8 cellular contexts compared by ENCODE assay signal in the genomic region with DNA sequence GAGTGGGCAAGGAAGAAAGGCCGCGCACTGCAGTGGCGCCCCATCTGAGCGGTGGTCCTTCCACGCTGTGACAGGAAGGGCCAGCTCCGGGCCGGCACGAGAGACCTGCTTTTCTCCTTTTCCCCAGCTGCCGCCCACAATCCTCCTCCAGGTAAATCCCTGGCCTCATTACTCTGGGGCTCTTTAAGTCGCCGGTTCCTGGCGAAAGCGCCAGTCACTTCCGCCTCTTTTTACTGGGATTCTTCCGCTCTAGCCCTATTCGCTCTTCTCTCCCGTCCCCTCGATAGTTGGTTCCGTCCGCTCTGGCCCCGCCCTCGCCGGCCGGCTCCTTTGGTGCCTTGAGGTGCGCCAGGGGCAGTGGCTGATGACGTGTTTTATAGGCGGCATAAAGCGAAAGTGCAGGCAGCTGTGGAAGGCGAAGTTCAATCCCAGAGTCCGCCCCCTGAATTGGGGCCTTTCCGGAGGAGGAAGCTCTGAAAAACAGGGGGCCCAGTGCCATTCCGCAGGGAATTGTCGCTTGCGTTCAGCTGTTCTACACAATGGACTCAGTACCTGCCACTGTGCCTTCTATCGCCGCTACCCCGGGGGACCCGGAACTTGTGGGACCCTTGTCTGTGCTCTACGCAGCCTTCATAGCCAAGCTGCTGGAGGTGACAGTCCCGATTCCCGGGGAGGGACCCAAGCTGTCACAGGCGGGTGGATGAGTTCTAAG. TPM values are rescaled to one million over a fixed set of nuclear protein-coding genes. Genes with fewer than 3 reads are reported as not detected.
DNase-seq lines count a peak whose midpoint lies in the region; ATAC-seq and TF ChIP-seq lines count a peak whose summit lies in the region.

No MANE protein-coding gene starts in this region.

- DNase-seq in NCI-H1417 (lab: John Stamatoyannopoulos, UW) (peak; percentile 91 to 99 (median 97)), Right ventricle myocardium inferior (ENCODE audit: missing footprints) (peak; percentile 99), osteocyte (ENCODE audit: extremely low spot score, unreplicated experiment) (peak; percentile 99)
- peak; percentile 96 for DNase-seq in activated naive CD8-positive, alpha-beta T cell treated with anti-CD3 and anti-CD28 coated beads, Interleukin-2, amount 50 U/mL, for 24 hours

- H3K79me2 ChIP-seq in SU-DHL-6 (ENCODE audit: insufficient read depth, low read length) = peaks cover 14% of the 10 kb centered on the region

- H4K20me1 ChIP-seq in SU-DHL-6 (ENCODE audit: low read depth, low read length) = no peaks in the 10 kb centered on the region

- no peaks in the 10 kb centered on the region for H3K9me2 ChIP-seq in SU-DHL-6 (replicated peaks; ENCODE audit: insufficient read depth, low read length)

- peak overlapping the region; percentile 93 for H2AFZ ChIP-seq in SU-DHL-6 (ENCODE audit: low read depth, low read length, severe bottlenecking)

- H3K4me2 ChIP-seq in SU-DHL-6 (ENCODE audit: low read depth, low read length, poor library complexity, severe bottlenecking) = peak overlapping the region; percentile 95

- intact Hi-C loops in Right ventricle myocardium inferior (cut with DNase I) = loop anchor here (2.0 kb wide), 1 partner anchor 69 kb away; a partner anchor contains a TSS

- H3F3A ChIP-seq in SU-DHL-6 (ENCODE audit: insufficient read depth) = peaks cover 10% of the 10 kb centered on the region; the same call in 1 of the 2 replicates

- peak overlapping the region; percentile 75 for H3K9ac ChIP-seq in SU-DHL-6 (ENCODE audit: low read length)

- H3K9me3 Mint-ChIP-seq in activated naive CD8-positive, alpha-beta T cell treated with anti-CD3 and anti-CD28 coated beads, Interleukin-2, amount 50 U/mL, for 24 hours = no peaks in the 10 kb centered on the region
- H3K9me3 Mint-ChIP-seq in osteocyte (ENCODE audit: unreplicated experiment) = no peaks in the 10 kb centered on the region

- ATAC-seq in HG02763 (IDR thresholded peaks at IDR 0.05; ENCODE audit: unreplicated experiment) (peak; percentile 98), Right ventricle myocardium inferior (peak; percentile 100)
- peak; percentile 99 for ATAC-seq in activated naive CD8-positive, alpha-beta T cell treated with anti-CD3 and anti-CD28 coated beads, Interleukin-2, amount 50 U/mL, for 24 hours

- H3K27ac ChIP-seq in SU-DHL-6 (ENCODE audit: low read depth, low read length) = peak overlapping the region; percentile 62
- peak overlapping the region; percentile 94 for H3K27ac ChIP-seq in thymus (ENCODE audit: low read depth)

- H3K27me3 ChIP-seq in SU-DHL-6 (ENCODE audit: low read length) (no peaks in the 10 kb centered on the region), thymus (ENCODE audit: control insufficient read depth, insufficient read depth) (no peaks in the 10 kb centered on the region)

- TF ChIP-seq CTCF in GM12875 (IDR thresholded peaks at IDR 0.05; ENCODE audit: borderline replicate concordance, insufficient read depth, low read depth, low read length) (no peak), SU-DHL-6 (IDR thresholded peaks at IDR 0.05; ENCODE audit: insufficient read depth, low read length, poor library complexity, severe bottlenecking) (no peak), osteocyte (IDR thresholded peaks at IDR 0.05) (no peak)

- no peaks in the 10 kb centered on the region for H3K9me3 ChIP-seq in SU-DHL-6 (ENCODE audit: insufficient read depth, low read length)
- H3K9me3 ChIP-seq in thymus (ENCODE audit: control insufficient read depth) = no peaks in the 10 kb centered on the region

- peak overlapping the region; percentile 98 for H3K27ac Mint-ChIP-seq in activated naive CD8-positive, alpha-beta T cell treated with anti-CD3 and anti-CD28 coated beads, Interleukin-2, amount 50 U/mL, for 24 hours
- H3K27ac Mint-ChIP-seq in osteocyte (ENCODE audit: unreplicated experiment) = peak overlapping the region; percentile 100

- H3K4me1 ChIP-seq in thymus (ENCODE audit: control insufficient read depth, insufficient read depth, low read length) = peaks cover 9% of the 10 kb centered on the region

- H3K4me3 Mint-ChIP-seq in activated naive CD8-positive, alpha-beta T cell treated with anti-CD3 and anti-CD28 coated beads, Interleukin-2, amount 50 U/mL, for 24 hours = peak overlapping the region; percentile 94
- peak overlapping the region; percentile 96 for H3K4me3 Mint-ChIP-seq in osteocyte (ENCODE audit: unreplicated experiment)

- H3K36me3 ChIP-seq in SU-DHL-6 (ENCODE audit: low read length) = peaks cover 4% of the 10 kb centered on the region; the same call in 1 of the 2 replicates
- H3K36me3 ChIP-seq in thymus (ENCODE audit: control insufficient read depth, insufficient read depth) = peaks cover 2% of the 10 kb centered on the region

- H3K27me3 Mint-ChIP-seq in activated naive CD8-positive, alpha-beta T cell treated with anti-CD3 and anti-CD28 coated beads, Interleukin-2, amount 50 U/mL, for 24 hours = no peaks in the 10 kb centered on the region
- H3K27me3 Mint-ChIP-seq in osteocyte (ENCODE audit: unreplicated experiment) = no peaks in the 10 kb centered on the region

- WGBS in thymus = under 1% methylated on average over 42 of the region's 42 CpGs

- peak overlapping the region; percentile 97 for H3K4me3 ChIP-seq in GM12875 (ENCODE audit: low read depth, low read length)
- H3K4me3 ChIP-seq in SU-DHL-6 (ENCODE audit: insufficient read depth, low read length, poor library complexity, severe bottlenecking) = peak overlapping the region; percentile 76
- peak overlapping the region; percentile 79 for H3K4me3 ChIP-seq in thymus (ENCODE audit: low read length)

- H3K4me1 Mint-ChIP-seq in activated naive CD8-positive, alpha-beta T cell treated with anti-CD3 and anti-CD28 coated beads, Interleukin-2, amount 50 U/mL, for 24 hours = peaks cover 26% of the 10 kb centered on the region
- peaks cover 26% of the 10 kb centered on the region for H3K4me1 Mint-ChIP-seq in osteocyte (ENCODE audit: unreplicated experiment)

- peaks cover 9% of the 10 kb centered on the region for H3K36me3 Mint-ChIP-seq in activated naive CD8-positive, alpha-beta T cell treated with anti-CD3 and anti-CD28 coated beads, Interleukin-2, amount 50 U/mL, for 24 hours (ENCODE audit: low read depth)
- peaks cover 21% of the 10 kb centered on the region for H3K36me3 Mint-ChIP-seq in osteocyte (ENCODE audit: unreplicated experiment)

RNA-seq across cellular contexts. Expression of a gene that starts 26.2 kb away (rescaled TPM):
- 45.9 TPM for total RNA-seq in Right ventricle myocardium inferior
- total RNA-seq in osteocyte = 82.2 and 83.6 TPM in 2 replicates
- polyA plus RNA-seq in thymus = 33.1 TPM

RNA-seq across cellular contexts. Expression of a gene that starts 54.4 kb away (rescaled TPM):
- total RNA-seq in Right ventricle myocardium inferior = 1.7 TPM
- total RNA-seq in osteocyte = 6.1 and 6.3 TPM in 2 replicates
- polyA plus RNA-seq in thymus = 2.9 TPM

Comparison
In these comparisons a context has a peak if more than half of its experiments do, and no peak if none do; other contexts are left out.
1. Peak in every context shown above with its lines: DNase-seq, ATAC-seq, H3K4me3 ChIP-seq and H3K27ac ChIP-seq.